In genomic region chr10:110373059-110373458, GRCh38 we compare ENCODE assay signal across 24 cellular contexts.
A peak's percentile ranks its signal among the peaks of the same experiment; 100 is the strongest.
DNase-seq lines count a peak whose midpoint lies in the region; ATAC-seq, FAIRE-seq and TF ChIP-seq lines count a peak whose summit lies in the region.
"Had no signal": no experiment of that assay in that cellular context is flagged by ENCODE, and none has a peak within 500 bp of the region (broad histone marks: within the 10 kb centered on the region; RNA-seq: fewer than 3 reads in every experiment).

No MANE protein-coding gene starts in this region.

- peak in 1 of 2 experiments; percentile 40 for DNase-seq in A549 (ENCODE audit: low read depth in 1 of 2, low spot score in 1 of 2)
- peak; percentile 73 for DNase-seq in ELR (ENCODE audit: low read depth)
- no peak for DNase-seq in RWPE2 (ENCODE audit: low spot score)
- DNase-seq in foreskin keratinocyte: peak; percentile 84 to 90
- DNase-seq in activated CD4-positive, alpha-beta memory T cell treated with anti-CD3 and anti-CD28 coated beads, Interleukin-2, amount 10 ng/mL, durations not matched to agents 7 days and 5 days: no peak
- no peak for DNase-seq in OCI-M2 (lab: John Stamatoyannopoulos, UW; ENCODE audit: unreplicated experiment)
- DNase-seq in psoas muscle: no peak
- DNase-seq: activated CD4-positive, alpha-beta T cell treated with anti-CD3 and anti-CD28 coated beads, Interleukin-2, amount 50 U/mL, for 1 hour; AML-193; CD8-positive, alpha-beta memory T cell; effector CD4-positive, alpha-beta T cell; kidney; NCI-H1092; NCI-H2029 treated with DMSO at 0.1 percent for 48 hours; NCI-H345; NCI-H774; stimulated activated CD4-positive, alpha-beta T cell treated with anti-CD3 and anti-CD28 coated beads, Interleukin-1b, Interleukin-23, amount 100 ng/mL, for 48 hours; stimulated activated naive B cell treated with anti-CD40 and anti-IgM and Interleukin-4, amounts not matched to agents 10 μg/mL and 1 μg/mL and 100 μg/mL, for 72 hours; T-helper 17 cell had no signal

- ATAC-seq in A549 (peak; percentile 58 to 64), RWPE2 (ENCODE audit: low read depth) (peak; percentile 59), foreskin keratinocyte (peak; percentile 88), psoas muscle (no peak)
- ATAC-seq: gastroesophageal sphincter, T-helper 17 cell had no signal

- TF ChIP-seq CTCF in A549 (IDR thresholded peaks at IDR 0.05) (no peak), RWPE2 (IDR thresholded peaks at IDR 0.05; ENCODE audit: poor library complexity, severe bottlenecking) (no peak), foreskin keratinocyte (conservative IDR thresholded peaks at IDR 0.05) (peak; percentile 57), psoas muscle (IDR thresholded peaks at IDR 0.05) (no peak)

- H3K9me3 ChIP-seq in A549: no peaks in the 10 kb centered on the region
- no peaks in the 10 kb centered on the region for H3K9me3 ChIP-seq in RWPE2 (ENCODE audit: severe bottlenecking)
- H3K9me3 ChIP-seq in psoas muscle: no peaks in the 10 kb centered on the region
- H3K9me3 ChIP-seq: esophagus muscularis mucosa, gastroesophageal sphincter, neutrophil, prostate gland had no signal

- H3K4me3 ChIP-seq in A549 (no peak overlapping the region), RWPE2 (ENCODE audit: severe bottlenecking) (no peak overlapping the region), psoas muscle (no peak overlapping the region)
- H3K4me3 ChIP-seq: esophagus muscularis mucosa, gastroesophageal sphincter, prostate gland had no signal

- TF ChIP-seq RAD21 in A549 (conservative IDR thresholded peaks at IDR 0.05 in 1 of 2, IDR thresholded peaks at IDR 0.05 in 1 of 2): no peak; a peak in 1 of 5 replicates

- H3K36me3 ChIP-seq in RWPE2 (ENCODE audit: low read depth) (no peaks in the 10 kb centered on the region), psoas muscle (ENCODE audit: insufficient read depth in 1 of 2, low read depth in 1 of 2) (no peaks in the 10 kb centered on the region)
- H3K36me3 ChIP-seq: esophagus muscularis mucosa, gastroesophageal sphincter, neutrophil, prostate gland had no signal

- TF ChIP-seq POLR2A in A549 (IDR thresholded peaks at IDR 0.05; ENCODE audit: low read length): no peak

- peaks cover under 1% of the 10 kb centered on the region for H3K27me3 Mint-ChIP-seq in activated CD4-positive, alpha-beta memory T cell treated with anti-CD3 and anti-CD28 coated beads, Interleukin-2, amount 10 ng/mL, durations not matched to agents 7 days and 5 days
- H3K27me3 Mint-ChIP-seq: activated naive CD8-positive, alpha-beta T cell had no signal

- POLR2A ChIA-PET in A549 (lab: Yijun Ruan, JAX): no interaction called here
- POLR2A ChIA-PET in activated CD4-positive, alpha-beta memory T cell treated with anti-CD3 and anti-CD28 coated beads, Interleukin-2, amount 10 ng/mL, durations not matched to agents 7 days and 5 days (lab: Charles Lee): no interaction called here

- H3K9me3 Mint-ChIP-seq in activated CD4-positive, alpha-beta memory T cell treated with anti-CD3 and anti-CD28 coated beads, Interleukin-2, amount 10 ng/mL, durations not matched to agents 7 days and 5 days: no peaks in the 10 kb centered on the region
- H3K9me3 Mint-ChIP-seq: CD8-positive, alpha-beta memory T cell; stimulated activated naive B cell treated with anti-CD40 and anti-IgM and Interleukin-4, amounts not matched to agents 10 μg/mL and 1 μg/mL and 100 μg/mL, for 72 hours had no signal

- WGBS in A549 (ENCODE audit: missing lambda C conversion rate): 56% methylated on average over 6 of the region's 6 CpGs
- 78 to 84% (median 79%) methylated on average over 6 of the region's 6 CpGs for WGBS in psoas muscle, 3 donors

- peaks cover 29% of the 10 kb centered on the region for H3K4me1 Mint-ChIP-seq in activated CD4-positive, alpha-beta memory T cell treated with anti-CD3 and anti-CD28 coated beads, Interleukin-2, amount 10 ng/mL, durations not matched to agents 7 days and 5 days

- no peak overlapping the region for H3K4me3 Mint-ChIP-seq in activated CD4-positive, alpha-beta memory T cell treated with anti-CD3 and anti-CD28 coated beads, Interleukin-2, amount 10 ng/mL, durations not matched to agents 7 days and 5 days
- H3K4me3 Mint-ChIP-seq: activated naive CD8-positive, alpha-beta T cell; CD8-positive, alpha-beta memory T cell; T-helper 17 cell had no signal

- no peaks in the 10 kb centered on the region for H3K27me3 ChIP-seq in RWPE2 (ENCODE audit: insufficient read depth, poor library complexity, severe bottlenecking)
- no peaks in the 10 kb centered on the region for H3K27me3 ChIP-seq in foreskin keratinocyte
- no peaks in the 10 kb centered on the region for H3K27me3 ChIP-seq in psoas muscle (ENCODE audit: insufficient read depth in 3 of 3, low read length in 2 of 3)
- H3K27me3 ChIP-seq: esophagus muscularis mucosa, gastroesophageal sphincter had no signal

- no peak overlapping the region for H3K27ac Mint-ChIP-seq in activated CD4-positive, alpha-beta memory T cell treated with anti-CD3 and anti-CD28 coated beads, Interleukin-2, amount 10 ng/mL, durations not matched to agents 7 days and 5 days
- H3K27ac Mint-ChIP-seq: CD8-positive, alpha-beta memory T cell had no signal

- FAIRE-seq in A549 (lab: Jason Lieb, UNC): no peak
- FAIRE-seq: kidney had no signal

- no peaks in the 10 kb centered on the region for H3K36me3 Mint-ChIP-seq in activated CD4-positive, alpha-beta memory T cell treated with anti-CD3 and anti-CD28 coated beads, Interleukin-2, amount 10 ng/mL, durations not matched to agents 7 days and 5 days (ENCODE audit: low read depth)
- H3K36me3 Mint-ChIP-seq: activated naive CD8-positive, alpha-beta T cell; CD8-positive, alpha-beta memory T cell; stimulated activated naive B cell treated with anti-CD40 and anti-IgM and Interleukin-4, amounts not matched to agents 10 μg/mL and 1 μg/mL and 100 μg/mL, for 72 hours had no signal

- CTCF ChIA-PET in A549 (lab: Yijun Ruan, JAX): interaction anchor here (0.6 to 1.9 kb wide), 5 partner anchors 11 to 62 kb away, joined by 3 to 4 read pairs (median 3); no protein-coding TSS in a partner anchor
- CTCF ChIA-PET in activated CD4-positive, alpha-beta memory T cell treated with anti-CD3 and anti-CD28 coated beads, Interleukin-2, amount 10 ng/mL, durations not matched to agents 7 days and 5 days (lab: Charles Lee): no interaction called here

- H3K27ac ChIP-seq in A549 (peak overlapping the region; percentile 65 to 82), RWPE2 (ENCODE audit: poor library complexity, severe bottlenecking) (peak overlapping the region; percentile 41), foreskin keratinocyte (peak overlapping the region; percentile 96), psoas muscle (no peak overlapping the region)
- H3K27ac ChIP-seq: esophagus muscularis mucosa, gastroesophageal sphincter, neutrophil, prostate gland had no signal

- intact Hi-C loops in psoas muscle (cut with DNase I): no loop called here

- peak overlapping the region; percentile 60 for H3K4me2 ChIP-seq in A549

- no peak for TF ChIP-seq EP300 in A549 (IDR thresholded peaks at IDR 0.05)

- H3K4me1 ChIP-seq in A549: peaks cover 34% of the 10 kb centered on the region
- peaks cover 19% of the 10 kb centered on the region for H3K4me1 ChIP-seq in RWPE2 (ENCODE audit: insufficient read depth, poor library complexity, severe bottlenecking)
- peaks cover 34% of the 10 kb centered on the region for H3K4me1 ChIP-seq in foreskin keratinocyte
- H3K4me1 ChIP-seq in psoas muscle: no peaks in the 10 kb centered on the region
- H3K4me1 ChIP-seq: gastroesophageal sphincter, prostate gland had no signal

TF ChIP-seq in A549, 52 proteins besides CTCF, POLR2A, EP300 and RAD21:
- TF ChIP-seq SREBF2 (IDR thresholded peaks at IDR 0.05) (no peak), ZFP36 (IDR thresholded peaks at IDR 0.05; ENCODE audit: borderline replicate concordance, partially characterized antibody) (no peak), SMC3 (IDR thresholded peaks at IDR 0.05) (no peak), ZC3H11A (IDR thresholded peaks at IDR 0.05) (no peak), RARB (CRISPR knock-in tag; IDR thresholded peaks at IDR 0.05) (no peak), RFX5 (IDR thresholded peaks at IDR 0.05) (no peak), JUNB (IDR thresholded peaks at IDR 0.05) (0 out of 2 replicates have a peak, but pooled peaks have one; percentile 3)

Comparison
In these comparisons a context has a peak if more than half of its experiments do, and no peak if none do; other contexts are left out.
1. ATAC-seq: peak in A549 (2 of 2), RWPE2 (single experiment) and foreskin keratinocyte (single experiment); none in psoas muscle (0 of 4).
2. DNase-seq: peak in ELR (single experiment) and foreskin keratinocyte (2 of 2); none in RWPE2 (single experiment), activated CD4-positive, alpha-beta memory T cell treated with anti-CD3 and anti-CD28 coated beads, Interleukin-2, amount 10 ng/mL, durations not matched to agents 7 days and 5 days (single experiment), OCI-M2 (single experiment) and psoas muscle (0 of 2).